24 cellular contexts compared by ENCODE assay signal in genomic region chr2:70714141-70714905, GRCh38. TPM values are rescaled to one million over a fixed set of nuclear protein-coding genes. Genes with fewer than 3 reads are reported as not detected.
A peak's percentile ranks its signal among the peaks of the same experiment; 100 is the strongest.
DNase-seq lines count a peak whose midpoint lies in the region; ATAC-seq and TF ChIP-seq lines count a peak whose summit lies in the region.
"Had no signal": no experiment of that assay in that cellular context is flagged by ENCODE, and none has a peak within 500 bp of the region (broad histone marks: within the 10 kb centered on the region; RNA-seq: fewer than 3 reads in every experiment).

No MANE protein-coding gene starts in this region.

- in situ Hi-C loops in G401 (cut with HindIII; ENCODE audit: low sequenced_read_pairs), result no loop called here

- POLR2A ChIA-PET in RWPE1 (lab: Yijun Ruan, JAX; ENCODE audit: low non-redundant PET), result no interaction called here

- peaks cover 15% of the 10 kb centered on the region for H3K9me3 Mint-ChIP-seq in glutamatergic neuron (ENCODE audit: unreplicated experiment)
- H3K9me3 Mint-ChIP-seq: CD4-positive, alpha-beta T cell had no signal

- peak overlapping the region; percentile 69 for H3K4me3 Mint-ChIP-seq in glutamatergic neuron (ENCODE audit: unreplicated experiment)
- H3K4me3 Mint-ChIP-seq: CD4-positive, alpha-beta T cell had no signal

- CTCF ChIA-PET in RWPE1 (lab: Yijun Ruan, JAX), result no interaction called here

- peaks cover 16% of the 10 kb centered on the region for H3K27me3 Mint-ChIP-seq in glutamatergic neuron (ENCODE audit: unreplicated experiment)
- H3K27me3 Mint-ChIP-seq: CD4-positive, alpha-beta T cell had no signal

- no peak for TF ChIP-seq CTCF in glutamatergic neuron (IDR thresholded peaks at IDR 0.05; ENCODE audit: partially characterized antibody, unreplicated experiment)
- no peak for TF ChIP-seq CTCF in RWPE1 (conservative IDR thresholded peaks at IDR 0.05; ENCODE audit: low read depth)

- ATAC-seq in GM19395 (IDR thresholded peaks at IDR 0.05; ENCODE audit: unreplicated experiment) (no peak), esophagus mucosa (no peak)
- ATAC-seq: A549 had no signal

- peak overlapping the region; percentile 87 for H3K27ac Mint-ChIP-seq in glutamatergic neuron (ENCODE audit: unreplicated experiment)
- H3K27ac Mint-ChIP-seq: CD4-positive, alpha-beta T cell had no signal

- H3K27ac ChIP-seq in RWPE1, result no peak overlapping the region
- H3K27ac ChIP-seq: A549, HL-60, KMS-11, SK-N-MC had no signal

- DNase-seq in G401 (ENCODE audit: low spot score) (peak; percentile 46), NCI-H2171 treated with DMSO at 0.1 percent for 48 hours (lab: John Stamatoyannopoulos, UW) (peak; percentile 54), glutamatergic neuron (no peak), inferior parietal cortex (ENCODE audit: extremely low spot score) (no peak), RWPE1 (ENCODE audit: low spot score) (no peak)
- peak; percentile 35 for DNase-seq in activated CD8-positive, alpha-beta memory T cell treated with anti-CD3 and anti-CD28 coated beads, Interleukin-2, amount 50 U/mL, for 48 hours
- DNase-seq: CD4-positive, alpha-beta T cell; DMS53; EL; H7; MV-4-11; NCI-H1694 treated with DMSO at 0.1 percent for 48 hours; NCI-H2107; NCI-H226; NCI-H526; NK-92 treated with Interleukin-12 subunit alpha and Interleukin-12 subunit beta, amount 100 ng/mL, for 24 hours; OCI-M1; SHP77 had no signal

- no peaks in the 10 kb centered on the region for H3K36me3 Mint-ChIP-seq in glutamatergic neuron (ENCODE audit: unreplicated experiment)

- peaks cover 62% of the 10 kb centered on the region for H3K4me1 Mint-ChIP-seq in glutamatergic neuron (ENCODE audit: low read depth, unreplicated experiment)

RNA-seq across cellular contexts. Expression of gene ADD2, which starts 53.7 kb away (rescaled TPM):
- 0.61 TPM in 1 of 2 replicates, not detected in the other for total RNA-seq in G401 (2014; rRNA removed; shearing (Covaris generic))
- 373 TPM for total RNA-seq in glutamatergic neuron (ENCODE audit: unreplicated experiment)
- 0.56 TPM for total RNA-seq in esophagus mucosa

Comparison
In these comparisons a context has a peak if more than half of its experiments do, and no peak if none do; other contexts are left out.
1. DNase-seq: peak in G401 (single experiment), NCI-H2171 treated with DMSO at 0.1 percent for 48 hours (single experiment) and activated CD8-positive, alpha-beta memory T cell treated with anti-CD3 and anti-CD28 coated beads, Interleukin-2, amount 50 U/mL, for 48 hours (single experiment); none in glutamatergic neuron (single experiment), inferior parietal cortex (single experiment) and RWPE1 (single experiment).
2. RNA of gene ADD2, which starts 53.7 kb away (total RNA-seq): 373 TPM in glutamatergic neuron (single experiment); 0.61 TPM in G401 and 0.56 TPM in esophagus mucosa (single experiment); every median in the first group is over 100 times any median in the second.